In genomic region chr9:15873573-15874177, GRCh38 we compare ENCODE assay signal across 8 cellular contexts.
DNase-seq lines count a peak whose midpoint lies in the region; ATAC-seq, FAIRE-seq and TF ChIP-seq lines count a peak whose summit lies in the region.

No MANE protein-coding gene starts in this region.

- H3K4ac ChIP-seq in H1 (replicated peaks; ENCODE audit: insufficient read length, low read depth, low read length): no peak overlapping the region

- peak overlapping the region; percentile 58 for H3K27ac Mint-ChIP-seq in neural crest cell (ENCODE audit: unreplicated experiment)

- peaks cover 11% of the 10 kb centered on the region for H3K4me1 Mint-ChIP-seq in neural crest cell

- peak; percentile 28 for DNase-seq in NT2/D1 (ENCODE audit: low read depth, low spot score)
- no peak for DNase-seq in H1 (ENCODE audit: low read depth in 1 of 2, low spot score in 2 of 2)
- DNase-seq in neural crest cell (ENCODE audit: low read depth, low spot score): no peak
- DNase-seq in epidermal melanocyte (ENCODE audit: insufficient read length, low spot score): no peak
- no peak for DNase-seq in NK-92 (lab: John Stamatoyannopoulos, UW; ENCODE audit: unreplicated experiment)

- POLR2A ChIA-PET in H1 (lab: Charles Lee; ENCODE audit: partially characterized antibody): no interaction called here

- no peak overlapping the region for H2BK5ac ChIP-seq in H1 (ENCODE audit: low read depth, low read length)

- no peak for TF ChIP-seq POLR2A in H1 (IDR thresholded peaks at IDR 0.05; ENCODE audit: control extremely low read depth in 1 of 2, low read depth in 2 of 2, low read length in 2 of 2)

- H3K9me3 ChIP-seq in NT2/D1 (ENCODE audit: insufficient read depth, low read length): no peaks in the 10 kb centered on the region
- H3K9me3 ChIP-seq in H1 (ENCODE audit: insufficient read depth in 2 of 2, low read depth in 1 of 2, low read length in 1 of 2): no peaks in the 10 kb centered on the region

- H2BK20ac ChIP-seq in H1 (ENCODE audit: low read length): no peak overlapping the region

- TF ChIP-seq RAD21 in H1 (IDR thresholded peaks at IDR 0.05 in 1 of 2, conservative IDR thresholded peaks at IDR 0.05 in 1 of 2; ENCODE audit: low read depth in 2 of 2, low read length in 2 of 2): peak; percentile 67 to 73

- TF ChIP-seq EP300 in H1 (IDR thresholded peaks at IDR 0.05; ENCODE audit: borderline replicate concordance in 1 of 2, low read depth in 2 of 2, low read length in 2 of 2): no peak

- no peak overlapping the region for H3K9ac ChIP-seq in NT2/D1 (ENCODE audit: insufficient read length, low read depth)
- H3K9ac ChIP-seq in H1 (replicated peaks in 1 of 4; ENCODE audit: extremely low read depth in 1 of 4, low read depth in 3 of 4, low read length in 3 of 4): no peak overlapping the region

- H3K36me3 Mint-ChIP-seq in neural crest cell (ENCODE audit: low read depth): peaks cover 2% of the 10 kb centered on the region

- no peaks in the 10 kb centered on the region for H3K79me1 ChIP-seq in H1 (ENCODE audit: low read depth, low read length)

- no peak overlapping the region for H2AK5ac ChIP-seq in H1 (ENCODE audit: low read depth, low read length)

- no peak overlapping the region for H3K4me3 Mint-ChIP-seq in neural crest cell

- H4K8ac ChIP-seq in H1 (ENCODE audit: extremely low read depth, insufficient read depth, low read length): no peak overlapping the region

- no peaks in the 10 kb centered on the region for H3K27me3 Mint-ChIP-seq in neural crest cell (ENCODE audit: low read depth)

- H3K4me1 ChIP-seq in ACC112 (ENCODE audit: control insufficient read depth, insufficient read depth, low read length, unreplicated experiment) (peaks cover 7% of the 10 kb centered on the region), NT2/D1 (ENCODE audit: insufficient read depth, insufficient read length) (no peaks in the 10 kb centered on the region), H1 (replicated peaks in 1 of 4; ENCODE audit: control insufficient read depth in 3 of 4, insufficient read depth in 4 of 4, low read length in 3 of 4) (no peaks in the 10 kb centered on the region)

- no peaks in the 10 kb centered on the region for H3K36me3 ChIP-seq in ACC112 (ENCODE audit: insufficient read depth, low read length)
- H3K36me3 ChIP-seq in NT2/D1 (ENCODE audit: insufficient read depth, insufficient read length, low read length): no peaks in the 10 kb centered on the region
- no peaks in the 10 kb centered on the region for H3K36me3 ChIP-seq in H1 (ENCODE audit: control insufficient read depth in 2 of 4, insufficient read depth in 4 of 4, low read length in 3 of 4)

- CTCF ChIA-PET in H1 (lab: Charles Lee; ENCODE audit: partially characterized antibody): interaction anchor here (0.7 to 5.4 kb wide), 12 partner anchors 155 to 440 kb away, joined by 3 to 55 read pairs (median 4); no protein-coding TSS in a partner anchor

- H2AFZ ChIP-seq in ACC112 (ENCODE audit: low read length, unreplicated experiment) (peak overlapping the region; percentile 26), H1 (ENCODE audit: low read length) (no peak overlapping the region)

- no peak overlapping the region for H3K56ac ChIP-seq in H1 (replicated peaks; ENCODE audit: insufficient read length, low read depth, low read length)

- H2BK12ac ChIP-seq in H1 (ENCODE audit: low read depth, low read length): no peak overlapping the region

- no peak overlapping the region for H3K4me3 ChIP-seq in ACC112 (ENCODE audit: low read depth, low read length)
- no peak overlapping the region for H3K4me3 ChIP-seq in NT2/D1 (ENCODE audit: insufficient read length, low read depth)
- H3K4me3 ChIP-seq in H1 (ENCODE audit: extremely low read depth in 1 of 4, insufficient read depth in 2 of 4, low read depth in 3 of 4, low read length in 4 of 4): no peak overlapping the region

- H3K79me2 ChIP-seq in ACC112 (ENCODE audit: control insufficient read depth, insufficient read depth, low read length, unreplicated experiment) (no peaks in the 10 kb centered on the region), H1 (ENCODE audit: control insufficient read depth in 1 of 2, insufficient read depth in 2 of 2, low read length in 2 of 2) (no peaks in the 10 kb centered on the region)

- H3K18ac ChIP-seq in H1 (ENCODE audit: extremely low read depth, low read length): no peak overlapping the region

- H3K27me3 ChIP-seq in ACC112 (ENCODE audit: insufficient read depth, low read length) (no peaks in the 10 kb centered on the region), NT2/D1 (ENCODE audit: insufficient read depth, insufficient read length) (no peaks in the 10 kb centered on the region), H1 (replicated peaks in 1 of 4; ENCODE audit: control insufficient read depth in 3 of 4, extremely low read depth in 1 of 4, insufficient read depth in 3 of 4, low read length in 3 of 4) (no peaks in the 10 kb centered on the region)

- H2BK120ac ChIP-seq in H1 (replicated peaks; ENCODE audit: low read depth, low read length): no peak overlapping the region

- peak; percentile 66 for FAIRE-seq in H1 (lab: Jason Lieb, UNC)

- peaks cover 2% of the 10 kb centered on the region for H3K9me3 Mint-ChIP-seq in neural crest cell

- no peak overlapping the region for H2BK15ac ChIP-seq in H1 (ENCODE audit: low read length)

- no peak overlapping the region for H3K23ac ChIP-seq in H1 (ENCODE audit: insufficient read length)

- H3K4me2 ChIP-seq in H1 (ENCODE audit: insufficient read depth in 1 of 2, low read depth in 2 of 2, low read length in 2 of 2): no peak overlapping the region

- H3K27ac ChIP-seq in ACC112 (ENCODE audit: low read depth, low read length) (no peak overlapping the region), H1 (ENCODE audit: low read depth, low read length) (no peak overlapping the region)

- ATAC-seq in HG03354 (IDR thresholded peaks at IDR 0.05; ENCODE audit: poor library complexity, severe bottlenecking, unreplicated experiment): peak; percentile 64

- no peaks in the 10 kb centered on the region for H4K20me1 ChIP-seq in H1 (replicated peaks in 1 of 2; ENCODE audit: control insufficient read depth in 1 of 2, insufficient read depth in 2 of 2, low read length in 2 of 2)

- H4K91ac ChIP-seq in H1 (replicated peaks; ENCODE audit: insufficient read length, low read length): no peak overlapping the region

- WGBS in H1 (ENCODE audit: extremely low coverage in 1 of 2, insufficient coverage in 1 of 2, insufficient read length in 1 of 2, insufficient replicate concordance in 2 of 2, low coverage in 1 of 2, low lambda C conversion rate in 2 of 2, missing lambda C conversion rate in 1 of 2), 2 experiments: 26% methylated on average over 2 of the region's 2 CpGs; no CpG with 5 or more reads in 1 of the 2 experiments

- H4K5ac ChIP-seq in H1 (ENCODE audit: insufficient read length, low read depth, low read length): no peak overlapping the region

- TF ChIP-seq CTCF in GM12873 (IDR thresholded peaks at IDR 0.05; ENCODE audit: insufficient read depth, low read depth, low read length, missing control alignments) (peak; percentile 53), H1 (IDR thresholded peaks at IDR 0.05; ENCODE audit: control extremely low read depth in 1 of 3, insufficient read depth in 1 of 3, low read depth in 1 of 3, low read length in 3 of 3) (peak in 2 of 3 experiments; percentile 41 to 43; a peak in 2 of 4 replicates), neural crest cell (conservative IDR thresholded peaks at IDR 0.05) (peak; percentile 84)

- no peak overlapping the region for H3K14ac ChIP-seq in H1 (ENCODE audit: insufficient read length)

- no peaks in the 10 kb centered on the region; the same call in 1 of the 2 replicates for H3K23me2 ChIP-seq in H1 (ENCODE audit: low read depth, low read length)

TF ChIP-seq in H1, 55 proteins besides CTCF, POLR2A, EP300 and RAD21:
- TF ChIP-seq HDAC6 (IDR thresholded peaks at IDR 0.05; ENCODE audit: low read depth, low read length) (no peak), RFX5 (IDR thresholded peaks at IDR 0.05; ENCODE audit: borderline replicate concordance, low read depth, low read length) (no peak), SIN3A (conservative IDR thresholded peaks at IDR 0.05 in 1 of 2, IDR thresholded peaks at IDR 0.05 in 1 of 2; ENCODE audit: low read depth in 1 of 2, low read length in 2 of 2) (no peak), ZNF274 (IDR thresholded peaks at IDR 0.05; ENCODE audit: borderline replicate concordance, extremely low read depth, low read length) (no peak), SAP30 (IDR thresholded peaks at IDR 0.05; ENCODE audit: insufficient read depth, insufficient replicate concordance, low read length) (no peak), BCL11A (IDR thresholded peaks at IDR 0.05; ENCODE audit: low read depth in 2 of 2, low read length in 2 of 2) (no peak), KDM5A (IDR thresholded peaks at IDR 0.05; ENCODE audit: low read length) (no peak), TBP (IDR thresholded peaks at IDR 0.05; ENCODE audit: low read depth, low read length) (no peak), CBX8 (IDR thresholded peaks at IDR 0.05; ENCODE audit: borderline replicate concordance, low read depth, low read length) (no peak), POU5F1 (IDR thresholded peaks at IDR 0.05; ENCODE audit: low read depth, low read length) (no peak), SP1 (IDR thresholded peaks at IDR 0.05; ENCODE audit: low read depth, low read length) (no peak), ATF3 (IDR thresholded peaks at IDR 0.05; ENCODE audit: insufficient read depth, low read depth, low read length) (no peak)
